9 cellular contexts compared by ENCODE assay signal in the genomic region with DNA sequence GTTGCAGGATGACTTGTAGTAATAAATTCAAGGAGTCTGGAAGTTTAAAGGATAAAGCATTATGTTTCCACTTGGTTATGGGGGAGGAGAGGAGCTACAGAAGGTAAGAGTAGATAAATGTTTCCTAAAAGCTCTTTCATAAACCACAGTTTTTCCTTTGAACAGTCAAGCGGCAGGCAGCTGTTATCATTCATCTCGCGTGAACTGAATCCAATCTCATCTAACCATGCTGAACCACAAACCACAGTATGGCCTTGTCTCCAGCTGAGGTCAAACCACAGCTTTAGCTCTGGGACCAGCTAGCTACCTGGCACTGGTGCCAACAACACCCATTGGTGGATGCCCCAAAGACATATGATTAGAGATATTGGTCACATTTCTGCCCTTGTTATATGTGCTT.
DNase-seq lines count a peak whose midpoint lies in the region; ATAC-seq and TF ChIP-seq lines count a peak whose summit lies in the region.
"Had no signal": no experiment of that assay in that cellular context is flagged by ENCODE, and none has a peak within 500 bp of the region (broad histone marks: within the 10 kb centered on the region; RNA-seq: fewer than 3 reads in every experiment).

No MANE protein-coding gene starts in this region.

- peaks cover 6% of the 10 kb centered on the region for H3K36me3 Mint-ChIP-seq in Caco-2 (ENCODE audit: insufficient read depth, unreplicated experiment)

- H3K4me3 Mint-ChIP-seq in Caco-2 (ENCODE audit: unreplicated experiment): no peak overlapping the region
- H3K4me3 Mint-ChIP-seq: nephron had no signal

- intact Hi-C loops in Caco-2 (cut with micrococcal nuclease; ENCODE audit: unreplicated experiment): no loop called here

- no peaks in the 10 kb centered on the region for H3K9me3 ChIP-seq in BLaER1 treated with 17β-estradiol and CSF1 and Interleukin-3, amounts not matched to agents 10 nM and 100 nM (replicated peaks in 1 of 11)
- H3K9me3 ChIP-seq in fibroblast of lung (ENCODE audit: control insufficient read depth, insufficient read depth, low read depth, low read length) (no peaks in the 10 kb centered on the region), Caco-2 (no peaks in the 10 kb centered on the region)

- H4K20me1 ChIP-seq in BLaER1 treated with 17β-estradiol and CSF1 and Interleukin-3, amounts not matched to agents 10 nM and 100 nM: no peaks in the 10 kb centered on the region
- H4K20me1 ChIP-seq in fibroblast of lung (ENCODE audit: control insufficient read depth, extremely low read depth, insufficient read depth, low read length): no peaks in the 10 kb centered on the region

- H3K27ac ChIP-seq in BLaER1 treated with 17β-estradiol and CSF1 and Interleukin-3, amounts not matched to agents 10 nM and 100 nM: no peak overlapping the region
- no peak overlapping the region for H3K27ac ChIP-seq in fibroblast of lung (ENCODE audit: insufficient read depth, low read length)

- no peaks in the 10 kb centered on the region for H3K79me2 ChIP-seq in fibroblast of lung (ENCODE audit: control insufficient read depth, insufficient read depth, low read length)

- DNase-seq in HCEC 1CT (peak; percentile 59), fibroblast of lung (ENCODE audit: low read depth in 2 of 2) (peak; percentile 77 to 86), cerebellum (ENCODE audit: low spot score) (no peak), Caco-2 (no peak)
- no peak for DNase-seq in activated CD8-positive, alpha-beta memory T cell treated with anti-CD3 and anti-CD28 coated beads, Interleukin-2, amount 50 U/mL, for 4 hours

- no peaks in the 10 kb centered on the region for H3K9me3 Mint-ChIP-seq in Caco-2 (ENCODE audit: unreplicated experiment)
- H3K9me3 Mint-ChIP-seq: nephron had no signal

- TF ChIP-seq CTCF in fibroblast of lung (conservative IDR thresholded peaks at IDR 0.05 in 1 of 2, IDR thresholded peaks at IDR 0.05 in 1 of 2; ENCODE audit: low read depth in 1 of 2, low read length in 2 of 2) (no peak), Caco-2 (IDR thresholded peaks at IDR 0.05; ENCODE audit: insufficient read depth in 1 of 2, low read depth in 1 of 2, low read length in 1 of 2, severe bottlenecking in 1 of 2, unreplicated experiment in 1 of 2) (no peak)

- no peak overlapping the region for H2AFZ ChIP-seq in fibroblast of lung (ENCODE audit: low read length)

- H3K4me2 ChIP-seq in BLaER1 treated with 17β-estradiol and CSF1 and Interleukin-3, amounts not matched to agents 10 nM and 100 nM: peak overlapping the region in 7 of 11 experiments; percentile 1 to 41 (median 22); a peak in 7 of 22 replicates
- no peak overlapping the region for H3K4me2 ChIP-seq in fibroblast of lung (ENCODE audit: extremely low read depth, insufficient read depth, low read length)

- H3K27me3 ChIP-seq in BLaER1 treated with 17β-estradiol and CSF1 and Interleukin-3, amounts not matched to agents 10 nM and 100 nM: peaks cover 0 to 22% (median 4%) of the 10 kb centered on the region in 11 experiments; a peak in 7 of 22 replicates
- H3K27me3 ChIP-seq in fibroblast of lung (ENCODE audit: control insufficient read depth, insufficient read depth, low read length): no peaks in the 10 kb centered on the region
- H3K27me3 ChIP-seq in Caco-2 (replicated peaks; ENCODE audit: control insufficient read depth, insufficient read depth, low read length): no peaks in the 10 kb centered on the region

- CTCF ChIA-PET in Caco-2 (lab: Charles Lee): interaction anchor here (0.6 kb wide), 1 partner anchor 211 kb away, joined by 3 read pairs; no protein-coding TSS in a partner anchor

- no peak overlapping the region for H3K27ac Mint-ChIP-seq in Caco-2 (ENCODE audit: unreplicated experiment)
- H3K27ac Mint-ChIP-seq: nephron had no signal

- no peaks in the 10 kb centered on the region for H3K36me3 ChIP-seq in BLaER1 treated with 17β-estradiol and CSF1 and Interleukin-3, amounts not matched to agents 10 nM and 100 nM
- H3K36me3 ChIP-seq in fibroblast of lung (ENCODE audit: control insufficient read depth, insufficient read depth, low read length) (no peaks in the 10 kb centered on the region), Caco-2 (ENCODE audit: control insufficient read depth, insufficient read depth, low read length) (no peaks in the 10 kb centered on the region)

- H3K4me3 ChIP-seq in BLaER1 treated with 17β-estradiol and CSF1 and Interleukin-3, amounts not matched to agents 10 nM and 100 nM: no peak overlapping the region
- no peak overlapping the region for H3K4me3 ChIP-seq in fibroblast of lung (replicated peaks in 1 of 4; ENCODE audit: control extremely low read depth in 1 of 4, insufficient read depth in 1 of 4, low read depth in 3 of 4, low read length in 4 of 4)
- H3K4me3 ChIP-seq in Caco-2 (ENCODE audit: low read depth, low read length): no peak overlapping the region

- H3K4me1 Mint-ChIP-seq in Caco-2 (ENCODE audit: low read depth, unreplicated experiment): no peaks in the 10 kb centered on the region

- ATAC-seq in SK-N-SH treated with all-trans-retinoic acid at 6 μM for 48 hours (peak; percentile 93), HG02852 (IDR thresholded peaks at IDR 0.05; ENCODE audit: unreplicated experiment) (no peak)

- BruUV-seq in Caco-2 (replicated peaks; lab: Mats Ljungman, UMichigan): no TSS peak

- POLR2A ChIA-PET in Caco-2 (lab: Charles Lee): no interaction called here

- no peak overlapping the region for H3K9ac ChIP-seq in BLaER1 treated with 17β-estradiol and CSF1 and Interleukin-3, amounts not matched to agents 10 nM and 100 nM
- no peak overlapping the region for H3K9ac ChIP-seq in fibroblast of lung (ENCODE audit: insufficient read depth, low read length)

- no peaks in the 10 kb centered on the region for H3K27me3 Mint-ChIP-seq in Caco-2 (ENCODE audit: insufficient read depth, unreplicated experiment)

- peaks cover 0 to 14% (median 7%) of the 10 kb centered on the region in 10 experiments; a peak in 8 of 20 replicates for H3K4me1 ChIP-seq in BLaER1 treated with 17β-estradiol and CSF1 and Interleukin-3, amounts not matched to agents 10 nM and 100 nM
- H3K4me1 ChIP-seq in fibroblast of lung (ENCODE audit: control insufficient read depth, extremely low read depth, insufficient read depth, low read length) (no peaks in the 10 kb centered on the region), Caco-2 (peaks cover 8% of the 10 kb centered on the region; the same call in 1 of the 2 replicates)

TF ChIP-seq in SK-N-SH treated with all-trans-retinoic acid at 6 μM for 48 hours, 23 proteins besides CTCF, POLR2A, EP300 and RAD21:
- TF ChIP-seq OSR1 (CRISPR knock-in tag; IDR thresholded peaks at IDR 0.05) (no peak), ZFP3 (CRISPR knock-in tag; IDR thresholded peaks at IDR 0.05) (no peak), PPARA (CRISPR knock-in tag; IDR thresholded peaks at IDR 0.05; ENCODE audit: borderline replicate concordance) (no peak), GLIS3 (CRISPR knock-in tag; IDR thresholded peaks at IDR 0.05) (no peak), ZNF70 (CRISPR knock-in tag; IDR thresholded peaks at IDR 0.05) (no peak), SNAI2 (CRISPR knock-in tag; IDR thresholded peaks at IDR 0.05) (no peak), ZC3H10 (CRISPR knock-in tag; IDR thresholded peaks at IDR 0.05) (no peak), ZFP30 (CRISPR knock-in tag; IDR thresholded peaks at IDR 0.05) (no peak), CSDC2 (CRISPR knock-in tag; IDR thresholded peaks at IDR 0.05) (no peak)
- TF ChIP-seq, protein P1, sequence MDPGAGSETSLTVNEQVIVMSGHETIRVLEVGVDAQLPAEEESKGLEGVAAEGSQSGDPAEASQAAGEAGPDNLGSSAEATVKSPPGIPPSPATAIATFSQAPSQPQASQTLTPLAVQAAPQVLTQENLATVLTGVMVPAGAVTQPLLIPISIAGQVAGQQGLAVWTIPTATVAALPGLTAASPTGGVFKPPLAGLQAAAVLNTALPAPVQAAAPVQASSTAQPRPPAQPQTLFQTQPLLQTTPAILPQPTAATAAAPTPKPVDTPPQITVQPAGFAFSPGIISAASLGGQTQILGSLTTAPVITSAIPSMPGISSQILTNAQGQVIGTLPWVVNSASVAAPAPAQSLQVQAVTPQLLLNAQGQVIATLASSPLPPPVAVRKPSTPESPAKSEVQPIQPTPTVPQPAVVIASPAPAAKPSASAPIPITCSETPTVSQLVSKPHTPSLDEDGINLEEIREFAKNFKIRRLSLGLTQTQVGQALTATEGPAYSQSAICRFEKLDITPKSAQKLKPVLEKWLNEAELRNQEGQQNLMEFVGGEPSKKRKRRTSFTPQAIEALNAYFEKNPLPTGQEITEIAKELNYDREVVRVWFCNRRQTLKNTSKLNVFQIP (CRISPR knock-in tag; IDR thresholded peaks at IDR 0.05; ENCODE audit: borderline replicate concordance, low read depth): no peak
- TF ChIP-seq, protein P2, sequence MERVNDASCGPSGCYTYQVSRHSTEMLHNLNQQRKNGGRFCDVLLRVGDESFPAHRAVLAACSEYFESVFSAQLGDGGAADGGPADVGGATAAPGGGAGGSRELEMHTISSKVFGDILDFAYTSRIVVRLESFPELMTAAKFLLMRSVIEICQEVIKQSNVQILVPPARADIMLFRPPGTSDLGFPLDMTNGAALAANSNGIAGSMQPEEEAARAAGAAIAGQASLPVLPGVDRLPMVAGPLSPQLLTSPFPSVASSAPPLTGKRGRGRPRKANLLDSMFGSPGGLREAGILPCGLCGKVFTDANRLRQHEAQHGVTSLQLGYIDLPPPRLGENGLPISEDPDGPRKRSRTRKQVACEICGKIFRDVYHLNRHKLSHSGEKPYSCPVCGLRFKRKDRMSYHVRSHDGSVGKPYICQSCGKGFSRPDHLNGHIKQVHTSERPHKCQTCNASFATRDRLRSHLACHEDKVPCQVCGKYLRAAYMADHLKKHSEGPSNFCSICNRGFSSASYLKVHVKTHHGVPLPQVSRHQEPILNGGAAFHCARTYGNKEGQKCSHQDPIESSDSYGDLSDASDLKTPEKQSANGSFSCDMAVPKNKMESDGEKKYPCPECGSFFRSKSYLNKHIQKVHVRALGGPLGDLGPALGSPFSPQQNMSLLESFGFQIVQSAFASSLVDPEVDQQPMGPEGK (CRISPR knock-in tag; IDR thresholded peaks at IDR 0.05; ENCODE audit: borderline replicate concordance): no peak
TF ChIP-seq in SK-N-SH treated with all-trans-retinoic acid at 6 μM for 48 hours: peak in this region for 0.

Comparison
In these comparisons a context has a peak if more than half of its experiments do, and no peak if none do; other contexts are left out.
1. DNase-seq: peak in HCEC 1CT (single experiment) and fibroblast of lung (2 of 2); none in cerebellum (single experiment), Caco-2 (0 of 2) and activated CD8-positive, alpha-beta memory T cell treated with anti-CD3 and anti-CD28 coated beads, Interleukin-2, amount 50 U/mL, for 4 hours (single experiment).